1 cellular context compared by ENCODE assay signal in genomic region chr6:87407896-87408720, GRCh38.
TF ChIP-seq lines count a peak whose summit lies in the region.

TSS of gene CFAP206 (plus strand) at chr6:87407972. CDS start at chr6:87409840, 1,868 bp downstream.

TF ChIP-seq in HEK293, 187 proteins besides CTCF, POLR2A, EP300 and RAD21 (continued from another document and continues in another):
- TF ChIP-seq ZBTB17 (tag by site-specific recombination; IDR thresholded peaks at IDR 0.05) = peak; percentile 99
- TF ChIP-seq ZNF335 (tag by site-specific recombination; conservative IDR thresholded peaks at IDR 0.05) = peak; percentile 95
- 0 out of 2 replicates have a peak, but pooled peaks have one; percentile 11 for TF ChIP-seq FEZF1 (tag by site-specific recombination; IDR thresholded peaks at IDR 0.05)
- TF ChIP-seq ZNF692 (tag by site-specific recombination; IDR thresholded peaks at IDR 0.05) = peak; percentile 76
- 0 out of 2 replicates have a peak, but pooled peaks have one; percentile 22 for TF ChIP-seq SP3 (tag by site-specific recombination; IDR thresholded peaks at IDR 0.05)
- no peak for TF ChIP-seq KLF1 (tag by site-specific recombination; IDR thresholded peaks at IDR 0.05)
- TF ChIP-seq PRDM6 (tag by site-specific recombination; IDR thresholded peaks at IDR 0.05) = no peak
- TF ChIP-seq ZNF704 (tag by site-specific recombination; IDR thresholded peaks at IDR 0.05) = no peak
- no peak for TF ChIP-seq SETDB1 (IDR thresholded peaks at IDR 0.05; ENCODE audit: insufficient read length, low read length)
- TF ChIP-seq KLF9 (tag by site-specific recombination; IDR thresholded peaks at IDR 0.05; ENCODE audit: low read depth) = peak; percentile 56; the same call in 1 of the 2 replicates
- TF ChIP-seq ZNF302 (tag by site-specific recombination; IDR thresholded peaks at IDR 0.05; ENCODE audit: low read depth) = no peak
- no peak for TF ChIP-seq ZNF18 (tag by site-specific recombination; IDR thresholded peaks at IDR 0.05)
- TF ChIP-seq ZNF423 (tag by site-specific recombination; IDR thresholded peaks at IDR 0.05) = peak; percentile 91
- TF ChIP-seq MZF1 (tag by site-specific recombination; IDR thresholded peaks at IDR 0.05; ENCODE audit: borderline replicate concordance) = no peak
- no peak for TF ChIP-seq ZNF37A (tag by site-specific recombination; IDR thresholded peaks at IDR 0.05)
- no peak for TF ChIP-seq ZNF701 (tag by site-specific recombination; IDR thresholded peaks at IDR 0.05)
- no peak for TF ChIP-seq OVOL3 (tag by site-specific recombination; IDR thresholded peaks at IDR 0.05)
- no peak for TF ChIP-seq ZNF530 (tag by site-specific recombination; IDR thresholded peaks at IDR 0.05; ENCODE audit: low read depth)
- peak; percentile 99 for TF ChIP-seq ZBTB26 (tag by site-specific recombination; optimal IDR thresholded peaks at IDR 0.05)
- TF ChIP-seq YY1 (tag by site-specific recombination; IDR thresholded peaks at IDR 0.05) = no peak
- TF ChIP-seq INSM2 (tag by site-specific recombination; IDR thresholded peaks at IDR 0.05) = no peak
- TF ChIP-seq ZNF404 (tag by site-specific recombination; IDR thresholded peaks at IDR 0.05) = no peak
- TF ChIP-seq ZNF155 (tag by site-specific recombination; IDR thresholded peaks at IDR 0.05) = no peak
- TF ChIP-seq ZBTB49 (tag by site-specific recombination; IDR thresholded peaks at IDR 0.05; ENCODE audit: low read depth) = no peak
- TF ChIP-seq ATF2 (tag by site-specific recombination; IDR thresholded peaks at IDR 0.05; ENCODE audit: low read depth) = no peak
- no peak for TF ChIP-seq ZNF433 (tag by site-specific recombination; IDR thresholded peaks at IDR 0.05; ENCODE audit: low read depth)
- no peak for TF ChIP-seq ZBTB7A (tag by site-specific recombination; IDR thresholded peaks at IDR 0.05; ENCODE audit: low read depth)
- TF ChIP-seq ZNF223 (tag by site-specific recombination; IDR thresholded peaks at IDR 0.05) = no peak
- TF ChIP-seq ZNF624 (tag by site-specific recombination; IDR thresholded peaks at IDR 0.05) = no peak
- TF ChIP-seq ZNF785 (tag by site-specific recombination; IDR thresholded peaks at IDR 0.05) = no peak
- peak; percentile 82 for TF ChIP-seq ZBTB10 (tag by site-specific recombination; IDR thresholded peaks at IDR 0.05)
- no peak for TF ChIP-seq REPIN1 (tag by site-specific recombination; IDR thresholded peaks at IDR 0.05; ENCODE audit: low read depth)
- no peak for TF ChIP-seq ZNF549 (tag by site-specific recombination; IDR thresholded peaks at IDR 0.05)
- TF ChIP-seq ZFP37 (tag by site-specific recombination; IDR thresholded peaks at IDR 0.05) = 0 out of 2 replicates have a peak, but pooled peaks have one; percentile 39
- no peak for TF ChIP-seq ZNF571 (tag by site-specific recombination; IDR thresholded peaks at IDR 0.05)
- no peak for TF ChIP-seq ZNF138 (tag by site-specific recombination; IDR thresholded peaks at IDR 0.05; ENCODE audit: borderline replicate concordance)
- no peak for TF ChIP-seq ZNF426 (tag by site-specific recombination; IDR thresholded peaks at IDR 0.05)
- TF ChIP-seq ELK4 (IDR thresholded peaks at IDR 0.05; ENCODE audit: borderline replicate concordance, low read depth, low read length) = no peak
- TF ChIP-seq ZNF544 (tag by site-specific recombination; IDR thresholded peaks at IDR 0.05) = no peak
- no peak for TF ChIP-seq ZNF292 (tag by site-specific recombination; IDR thresholded peaks at IDR 0.05; ENCODE audit: borderline replicate concordance, low read depth)
- no peak for TF ChIP-seq ZNF654 (tag by site-specific recombination; IDR thresholded peaks at IDR 0.05; ENCODE audit: low read depth)
- no peak for TF ChIP-seq ZBTB21 (tag by site-specific recombination; IDR thresholded peaks at IDR 0.05)
- no peak for TF ChIP-seq RBAK (tag by site-specific recombination; IDR thresholded peaks at IDR 0.05)
- TF ChIP-seq ZNF211 (tag by site-specific recombination; IDR thresholded peaks at IDR 0.05; ENCODE audit: low read depth) = no peak
- peak; percentile 43; the same call in 1 of the 2 replicates for TF ChIP-seq ZNF629 (tag by site-specific recombination; IDR thresholded peaks at IDR 0.05)
